Comparison of ENCODE assay signal across 31 cellular contexts in the genomic region with DNA sequence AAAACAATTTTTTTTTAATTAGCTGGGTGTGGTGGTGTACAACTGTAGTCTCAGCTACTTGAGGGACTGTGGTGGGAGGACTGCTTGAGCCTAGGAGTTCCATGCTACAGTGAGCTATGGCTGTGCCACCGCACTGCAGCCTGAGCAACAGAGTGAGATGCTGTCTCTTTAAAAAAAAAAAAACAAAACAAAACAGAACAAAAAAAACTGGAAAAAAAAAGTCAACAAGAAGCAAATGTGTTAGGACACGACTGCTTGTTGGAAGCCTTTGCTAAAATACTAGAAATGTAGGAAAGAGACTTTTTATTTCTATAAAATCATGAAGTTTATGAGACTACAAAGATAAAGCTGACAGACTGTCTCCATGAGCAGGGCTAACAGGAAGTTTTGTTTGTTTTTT.
"Had no signal": no experiment of that assay in that cellular context is flagged by ENCODE, and none has a peak within 500 bp of the region (broad histone marks: within the 10 kb centered on the region; RNA-seq: fewer than 3 reads in every experiment).

No MANE protein-coding gene starts in this region.

- H3K27me3 ChIP-seq: adrenal gland, heart left ventricle, left lung, ovary, sigmoid colon had no signal

- H3K9me3 Mint-ChIP-seq: activated CD4-positive, alpha-beta memory T cell treated with anti-CD3 and anti-CD28 coated beads for 36 hours; activated CD4-positive, alpha-beta T cell treated with anti-CD3 and anti-CD28 coated beads, Interleukin-2, amount 10 ng/mL, durations not matched to agents 24 days and 14 days; activated naive CD4-positive, alpha-beta T cell treated with anti-CD3 and anti-CD28 coated beads for 36 hours; activated naive CD8-positive, alpha-beta T cell treated with anti-CD3 and anti-CD28 coated beads for 36 hours; activated T-helper 1 cell treated with anti-CD3 and anti-CD28 coated beads, Interleukin-12 subunit alpha, Interleukin-12 subunit beta, Interleukin-2, Interleukin-4 antibody, amounts not matched to agents 30 ng/mL and 10 ng/mL and 1 ng/mL, durations not matched to agents 14 hours and 24 hours and 36 hours; brain; effector memory CD8-positive, alpha-beta T cell; immature natural killer cell; natural killer cell treated with Interleukin-12 subunit alpha and Interleukin-12 subunit beta and Interleukin-15 and Interleukin-18, amount 100 ng/mL, for 72 hours; stimulated activated naive B cell treated with anti-CD40 and anti-IgM and Interleukin-4, amounts not matched to agents 10 μg/mL and 1 μg/mL and 100 μg/mL, for 72 hours had no signal

- H3K27ac ChIP-seq: adrenal gland, heart left ventricle, left lung, lower lobe of right lung, ovary, psoas muscle, sigmoid colon had no signal

- H3K36me3 ChIP-seq: adrenal gland, heart left ventricle, left lung, lower lobe of right lung, ovary, sigmoid colon had no signal

- DNase-seq: activated CD4-positive, alpha-beta memory T cell treated with anti-CD3 and anti-CD28 coated beads for 36 hours; activated CD4-positive, alpha-beta T cell treated with anti-CD3 and anti-CD28 coated beads, Interleukin-2, amount 10 ng/mL, durations not matched to agents 24 days and 14 days; activated CD4-positive, CD25-positive, alpha-beta regulatory T cell treated with anti-CD3 and anti-CD28 coated beads, Interleukin-2, amount 50 U/mL, for 72 hours; activated CD8-positive, alpha-beta memory T cell treated with anti-CD3 and anti-CD28 coated beads, Interleukin-2, amount 50 U/mL, for 4 hours; activated effector memory CD4-positive, alpha-beta T cell treated with anti-CD3 and anti-CD28 coated beads, Interleukin-2, amount 50 U/mL, for 16 hours; activated naive CD4-positive, alpha-beta T cell treated with anti-CD3 and anti-CD28 coated beads for 36 hours; activated naive CD8-positive, alpha-beta T cell treated with anti-CD3 and anti-CD28 coated beads for 36 hours; activated T-cell treated with anti-CD3 and anti-CD28 coated beads, Interleukin-2, amount 50 U/mL, for 1 hour; adrenal gland; aorta; caudate nucleus; cortex of kidney; effector memory CD8-positive, alpha-beta T cell; heart left ventricle; immature natural killer cell; lower lobe of right lung; mesendoderm; ovary; psoas muscle; sigmoid colon; stimulated activated CD4-positive, alpha-beta T cell treated with anti-CD3 and anti-CD28 coated beads, Interleukin-1b, Interleukin-23, amount 100 ng/mL, for 48 hours; stimulated activated naive B cell treated with anti-CD40 and anti-IgM and Interleukin-4, amounts not matched to agents 10 μg/mL and 1 μg/mL and 100 μg/mL, for 72 hours; T-helper 17 cell; T1000 had no signal

- H3K4me3 Mint-ChIP-seq: activated CD4-positive, alpha-beta memory T cell treated with anti-CD3 and anti-CD28 coated beads for 36 hours; activated CD4-positive, alpha-beta T cell treated with anti-CD3 and anti-CD28 coated beads, Interleukin-2, amount 10 ng/mL, durations not matched to agents 24 days and 14 days; activated naive CD4-positive, alpha-beta T cell treated with anti-CD3 and anti-CD28 coated beads for 36 hours; activated naive CD8-positive, alpha-beta T cell treated with anti-CD3 and anti-CD28 coated beads for 36 hours; activated T-helper 1 cell treated with anti-CD3 and anti-CD28 coated beads, Interleukin-12 subunit alpha, Interleukin-12 subunit beta, Interleukin-2, Interleukin-4 antibody, amounts not matched to agents 30 ng/mL and 10 ng/mL and 1 ng/mL, durations not matched to agents 14 hours and 24 hours and 36 hours; effector memory CD8-positive, alpha-beta T cell; immature natural killer cell; natural killer cell treated with Interleukin-12 subunit alpha and Interleukin-12 subunit beta and Interleukin-15 and Interleukin-18, amount 100 ng/mL, for 72 hours; stimulated activated naive B cell treated with anti-CD40 and anti-IgM and Interleukin-4, amounts not matched to agents 10 μg/mL and 1 μg/mL and 100 μg/mL, for 72 hours; T-helper 17 cell had no signal

- H3K9me3 ChIP-seq: adrenal gland, heart left ventricle, left lung, lower lobe of right lung, ovary, psoas muscle, sigmoid colon had no signal

- H3K36me3 Mint-ChIP-seq: activated CD4-positive, alpha-beta memory T cell treated with anti-CD3 and anti-CD28 coated beads for 36 hours; activated naive CD8-positive, alpha-beta T cell treated with anti-CD3 and anti-CD28 coated beads for 36 hours; brain; natural killer cell treated with Interleukin-12 subunit alpha and Interleukin-12 subunit beta and Interleukin-15 and Interleukin-18, amount 100 ng/mL, for 72 hours; stimulated activated naive B cell treated with anti-CD40 and anti-IgM and Interleukin-4, amounts not matched to agents 10 μg/mL and 1 μg/mL and 100 μg/mL, for 72 hours had no signal

- H3K27ac Mint-ChIP-seq: activated CD4-positive, alpha-beta memory T cell treated with anti-CD3 and anti-CD28 coated beads for 36 hours; activated CD4-positive, alpha-beta T cell treated with anti-CD3 and anti-CD28 coated beads, Interleukin-2, amount 10 ng/mL, durations not matched to agents 24 days and 14 days; activated naive CD4-positive, alpha-beta T cell treated with anti-CD3 and anti-CD28 coated beads for 36 hours; activated naive CD8-positive, alpha-beta T cell treated with anti-CD3 and anti-CD28 coated beads for 36 hours; activated T-helper 1 cell treated with anti-CD3 and anti-CD28 coated beads, Interleukin-12 subunit alpha, Interleukin-12 subunit beta, Interleukin-2, Interleukin-4 antibody, amounts not matched to agents 30 ng/mL and 10 ng/mL and 1 ng/mL, durations not matched to agents 14 hours and 24 hours and 36 hours; effector memory CD8-positive, alpha-beta T cell; immature natural killer cell; natural killer cell treated with Interleukin-12 subunit alpha and Interleukin-12 subunit beta and Interleukin-15 and Interleukin-18, amount 100 ng/mL, for 72 hours; stimulated activated naive B cell treated with anti-CD40 and anti-IgM and Interleukin-4, amounts not matched to agents 10 μg/mL and 1 μg/mL and 100 μg/mL, for 72 hours; T-helper 17 cell had no signal

- H3K4me2 ChIP-seq: smooth muscle cell had no signal

- H3K4me1 Mint-ChIP-seq: activated CD4-positive, alpha-beta T cell treated with anti-CD3 and anti-CD28 coated beads, Interleukin-2, amount 10 ng/mL, durations not matched to agents 24 days and 14 days; activated naive CD8-positive, alpha-beta T cell treated with anti-CD3 and anti-CD28 coated beads for 36 hours; stimulated activated naive B cell treated with anti-CD40 and anti-IgM and Interleukin-4, amounts not matched to agents 10 μg/mL and 1 μg/mL and 100 μg/mL, for 72 hours had no signal

- ATAC-seq: effector memory CD8-positive, alpha-beta T cell; esophagus mucosa; heart left ventricle; left lung; lower lobe of right lung; natural killer cell treated with Interleukin-12 subunit alpha and Interleukin-12 subunit beta and Interleukin-15 and Interleukin-18, amount 100 ng/mL, for 72 hours; psoas muscle; stimulated activated naive B cell treated with anti-CD40 and anti-IgM and Interleukin-4, amounts not matched to agents 10 μg/mL and 1 μg/mL and 100 μg/mL, for 72 hours; T-helper 17 cell had no signal

- H3K27me3 Mint-ChIP-seq: brain; stimulated activated naive B cell treated with anti-CD40 and anti-IgM and Interleukin-4, amounts not matched to agents 10 μg/mL and 1 μg/mL and 100 μg/mL, for 72 hours had no signal

- H3K4me3 ChIP-seq: adrenal gland, heart left ventricle, left lung, lower lobe of right lung, ovary, psoas muscle, sigmoid colon, smooth muscle cell had no signal

- FAIRE-seq: urothelium cell line had no signal
